In the genomic region with DNA sequence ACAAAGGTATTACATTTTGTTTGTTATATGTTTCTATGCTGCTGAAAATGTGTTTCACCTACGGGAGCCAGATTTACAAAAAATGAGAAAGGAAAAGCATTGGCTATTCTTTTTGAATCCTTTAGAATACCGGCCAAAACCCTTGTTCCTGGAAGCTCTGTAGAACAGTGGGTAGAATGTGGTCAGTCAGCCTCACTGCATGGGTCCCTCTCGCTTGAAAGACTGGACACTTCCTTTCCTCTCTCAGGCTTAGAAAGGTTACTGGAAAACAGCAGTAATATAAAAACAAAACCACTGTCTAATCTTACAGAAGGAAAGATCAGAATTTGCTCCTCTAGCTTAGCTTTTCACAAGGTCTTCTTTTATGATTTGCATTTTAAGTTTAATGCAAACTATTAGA, we compare ENCODE assay signal across 22 cellular contexts. TPM values are rescaled to one million over a fixed set of nuclear protein-coding genes. Genes with fewer than 3 reads are reported as not detected.
A peak's percentile ranks its signal among the peaks of the same experiment; 100 is the strongest.
DNase-seq lines count a peak whose midpoint lies in the region; ATAC-seq and TF ChIP-seq lines count a peak whose summit lies in the region.
"Had no signal": no experiment of that assay in that cellular context is flagged by ENCODE, and none has a peak within 500 bp of the region (broad histone marks: within the 10 kb centered on the region; RNA-seq: fewer than 3 reads in every experiment).

No MANE protein-coding gene starts in this region.

- H2BK12ac ChIP-seq in H9 (ENCODE audit: insufficient read length, low read depth, low read length) = no peak overlapping the region

- no peak overlapping the region for H2AK5ac ChIP-seq in H9 (ENCODE audit: insufficient read length, low read length)

- H3K4me1 ChIP-seq in H9 (ENCODE audit: insufficient read depth, low read length) = no peaks in the 10 kb centered on the region; the same call in 1 of the 2 replicates
- H3K4me1 ChIP-seq: Peyer's patch, psoas muscle, tibial nerve had no signal

- H3K27ac ChIP-seq in H9 (ENCODE audit: insufficient read length, low read depth, low read length) = no peak overlapping the region
- H3K27ac ChIP-seq: Peyer's patch, psoas muscle, tibial nerve had no signal

- peaks cover 58% of the 10 kb centered on the region for H3K4me1 Mint-ChIP-seq in activated naive CD4-positive, alpha-beta T cell treated with anti-CD3 and anti-CD28 coated beads, Interleukin-2, amount 50 U/mL, for 24 hours
- peaks cover 13 to 16% of the 10 kb centered on the region in 2 experiments for H3K4me1 Mint-ChIP-seq in H9
- peaks cover 35 to 52% of the 10 kb centered on the region in 2 donors for H3K4me1 Mint-ChIP-seq in effector memory CD8-positive, alpha-beta T cell (ENCODE audit: low read depth in 2 of 2)
- peaks cover 56% of the 10 kb centered on the region for H3K4me1 Mint-ChIP-seq in stimulated activated effector memory CD8-positive, alpha-beta T cell treated with anti-CD3 and anti-CD28 coated beads, Interleukin-12 subunit alpha, Interleukin-12 subunit beta, amount 100 ng/mL, for 72 hours
- peaks cover 56% of the 10 kb centered on the region for H3K4me1 Mint-ChIP-seq in activated T-helper 1 cell treated with anti-CD3 and anti-CD28 coated beads, Interleukin-12 subunit alpha, Interleukin-12 subunit beta, Interleukin-2, Interleukin-4 antibody, amounts not matched to agents 30 ng/mL and 10 ng/mL and 1 ng/mL, durations not matched to agents 14 hours and 24 hours and 36 hours (ENCODE audit: low read depth)

- H3K23ac ChIP-seq in H9 (ENCODE audit: insufficient read length, low read depth, low read length) = no peak overlapping the region

- no peaks in the 10 kb centered on the region for H3K23me2 ChIP-seq in H9 (ENCODE audit: insufficient read length, low read depth, low read length, poor library complexity, severe bottlenecking)

- H3K4ac ChIP-seq in H9 (ENCODE audit: low read depth, low read length) = no peak overlapping the region

- no peak for DNase-seq in activated naive CD4-positive, alpha-beta T cell treated with Interleukin-2 at 50 U/mL for 16 hours
- no peak for DNase-seq in H9
- no peak for DNase-seq in effector memory CD8-positive, alpha-beta T cell
- DNase-seq in stimulated activated effector memory CD8-positive, alpha-beta T cell treated with anti-CD3 and anti-CD28 coated beads, Interleukin-12 subunit alpha, Interleukin-12 subunit beta, amount 100 ng/mL, for 72 hours (ENCODE audit: low spot score in 2 of 2) = no peak
- no peak for DNase-seq in NCI-H2196 treated with DMSO at 0.1 percent for 48 hours (lab: John Stamatoyannopoulos, UW; ENCODE audit: unreplicated experiment)
- no peak for DNase-seq in activated T-helper 1 cell treated with anti-CD3 and anti-CD28 coated beads, Interleukin-12 subunit alpha, Interleukin-12 subunit beta, Interleukin-2, Interleukin-4 antibody, amounts not matched to agents 30 ng/mL and 10 ng/mL and 1 ng/mL, durations not matched to agents 14 hours and 24 hours and 36 hours (ENCODE audit: low spot score)
- DNase-seq: activated CD4-positive, alpha-beta T cell treated with anti-CD3 and anti-CD28 coated beads for 1 hour; DMS79; foreskin melanocyte; GDM1; IMR-90; NCI-H146; NCI-H446; NCI-H748 treated with DMSO at 0.1 percent for 48 hours; Peyer's patch; psoas muscle; SHP77 treated with DMSO at 0.1 percent for 48 hours; stimulated activated CD4-positive, alpha-beta T cell treated with anti-CD3 and anti-CD28 coated beads, Interleukin-12 subunit alpha, Interleukin-12 subunit beta, amount 100 ng/mL, for 4 hours; stimulated activated CD4-positive, alpha-beta T cell treated with anti-CD3 and anti-CD28 coated beads, Interleukin-4, amount 100 ng/mL, for 1 hour had no signal

- H4K5ac ChIP-seq in H9 (ENCODE audit: insufficient read length, low read depth, low read length) = no peak overlapping the region

- H3K4me2 ChIP-seq in H9 (ENCODE audit: insufficient read depth, insufficient read length, low read length) = no peak overlapping the region

- no peak for ATAC-seq in effector memory CD8-positive, alpha-beta T cell (replicated peaks)
- no peak for ATAC-seq in stimulated activated effector memory CD8-positive, alpha-beta T cell treated with anti-CD3 and anti-CD28 coated beads, Interleukin-12 subunit alpha, Interleukin-12 subunit beta, amount 100 ng/mL, for 72 hours
- ATAC-seq: psoas muscle, sciatic nerve had no signal

- no peak overlapping the region for H2AFZ ChIP-seq in H9 (ENCODE audit: low read length)

- H2BK5ac ChIP-seq in H9 (ENCODE audit: insufficient read length, low read length) = no peak overlapping the region

- no peak overlapping the region for H4K8ac ChIP-seq in H9 (replicated peaks; ENCODE audit: insufficient read length, low read depth, low read length)

- no peak overlapping the region for H3K14ac ChIP-seq in H9 (ENCODE audit: insufficient read depth, low read length)

- H3K79me1 ChIP-seq in H9 (ENCODE audit: insufficient read depth, low read depth, low read length, poor library complexity, severe bottlenecking) = no peaks in the 10 kb centered on the region

- H4K20me1 ChIP-seq in H9 (ENCODE audit: control insufficient read depth, insufficient read depth, insufficient read length) = no peaks in the 10 kb centered on the region

- H3K18ac ChIP-seq in H9 (ENCODE audit: insufficient read length, low read depth, low read length) = no peak overlapping the region

- no peaks in the 10 kb centered on the region for H3K27me3 Mint-ChIP-seq in activated naive CD4-positive, alpha-beta T cell treated with anti-CD3 and anti-CD28 coated beads, Interleukin-2, amount 50 U/mL, for 24 hours
- no peaks in the 10 kb centered on the region for H3K27me3 Mint-ChIP-seq in H9 (ENCODE audit: low read depth)
- no peaks in the 10 kb centered on the region for H3K27me3 Mint-ChIP-seq in effector memory CD8-positive, alpha-beta T cell
- H3K27me3 Mint-ChIP-seq in activated T-helper 1 cell treated with anti-CD3 and anti-CD28 coated beads, Interleukin-12 subunit alpha, Interleukin-12 subunit beta, Interleukin-2, Interleukin-4 antibody, amounts not matched to agents 30 ng/mL and 10 ng/mL and 1 ng/mL, durations not matched to agents 14 hours and 24 hours and 36 hours (ENCODE audit: insufficient read depth) = no peaks in the 10 kb centered on the region

- H3K79me2 ChIP-seq in H9 (ENCODE audit: insufficient read depth, low read length) = no peaks in the 10 kb centered on the region

- H2BK20ac ChIP-seq in H9 (ENCODE audit: low read depth, low read length, poor library complexity, severe bottlenecking) = no peak overlapping the region

- no peak for TF ChIP-seq CTCF in H9 (conservative IDR thresholded peaks at IDR 0.05)

- peaks cover 33% of the 10 kb centered on the region for H3K36me3 Mint-ChIP-seq in activated naive CD4-positive, alpha-beta T cell treated with anti-CD3 and anti-CD28 coated beads, Interleukin-2, amount 50 U/mL, for 24 hours
- H3K36me3 Mint-ChIP-seq in H9 (ENCODE audit: insufficient read depth in 1 of 3, low read depth in 3 of 3) = 0 out of 7 replicates have a peak, but pooled peaks cover 0 to 3% (median 0%) of the 10 kb centered on the region in 3 experiments
- peaks cover 65% of the 10 kb centered on the region for H3K36me3 Mint-ChIP-seq in effector memory CD8-positive, alpha-beta T cell (ENCODE audit: insufficient read depth)
- H3K36me3 Mint-ChIP-seq in stimulated activated effector memory CD8-positive, alpha-beta T cell treated with anti-CD3 and anti-CD28 coated beads, Interleukin-12 subunit alpha, Interleukin-12 subunit beta, amount 100 ng/mL, for 72 hours = peaks cover 97% of the 10 kb centered on the region
- H3K36me3 Mint-ChIP-seq in activated T-helper 1 cell treated with anti-CD3 and anti-CD28 coated beads, Interleukin-12 subunit alpha, Interleukin-12 subunit beta, Interleukin-2, Interleukin-4 antibody, amounts not matched to agents 30 ng/mL and 10 ng/mL and 1 ng/mL, durations not matched to agents 14 hours and 24 hours and 36 hours (ENCODE audit: low read depth) = peaks cover 66% of the 10 kb centered on the region

- no peak overlapping the region for H4K91ac ChIP-seq in H9 (ENCODE audit: insufficient read length, low read depth, low read length)

- H3K4me3 Mint-ChIP-seq in activated naive CD4-positive, alpha-beta T cell treated with anti-CD3 and anti-CD28 coated beads, Interleukin-2, amount 50 U/mL, for 24 hours = no peak overlapping the region
- no peak overlapping the region for H3K4me3 Mint-ChIP-seq in H9
- no peak overlapping the region for H3K4me3 Mint-ChIP-seq in effector memory CD8-positive, alpha-beta T cell
- H3K4me3 Mint-ChIP-seq in stimulated activated effector memory CD8-positive, alpha-beta T cell treated with anti-CD3 and anti-CD28 coated beads, Interleukin-12 subunit alpha, Interleukin-12 subunit beta, amount 100 ng/mL, for 72 hours = no peak overlapping the region
- no peak overlapping the region for H3K4me3 Mint-ChIP-seq in activated T-helper 1 cell treated with anti-CD3 and anti-CD28 coated beads, Interleukin-12 subunit alpha, Interleukin-12 subunit beta, Interleukin-2, Interleukin-4 antibody, amounts not matched to agents 30 ng/mL and 10 ng/mL and 1 ng/mL, durations not matched to agents 14 hours and 24 hours and 36 hours

- no peaks in the 10 kb centered on the region for H3K9me3 ChIP-seq in H9 (ENCODE audit: control insufficient read depth, low read depth, low read length)
- H3K9me3 ChIP-seq: Peyer's patch, psoas muscle, tibial nerve had no signal

- H2BK120ac ChIP-seq in H9 (ENCODE audit: low read depth, low read length, poor library complexity, severe bottlenecking) = no peak overlapping the region

- no peak overlapping the region for H3K56ac ChIP-seq in H9 (ENCODE audit: insufficient read length, low read depth, low read length)

- H3T11ph ChIP-seq in H9 (ENCODE audit: low read length) = no peak overlapping the region

- intact Hi-C loops in activated T-helper 1 cell treated with anti-CD3 and anti-CD28 coated beads, Interleukin-12 subunit alpha, Interleukin-12 subunit beta, Interleukin-2, Interleukin-4 antibody, amounts not matched to agents 30 ng/mL and 10 ng/mL and 1 ng/mL, durations not matched to agents 14 hours and 24 hours and 36 hours (cut with micrococcal nuclease) = no loop called here

- peak overlapping the region; percentile 70 for H3K27ac Mint-ChIP-seq in activated naive CD4-positive, alpha-beta T cell treated with anti-CD3 and anti-CD28 coated beads, Interleukin-2, amount 50 U/mL, for 24 hours
- peak overlapping the region in 2 of 3 experiments; percentile 9 to 52; a peak in 2 of 7 replicates for H3K27ac Mint-ChIP-seq in H9
- H3K27ac Mint-ChIP-seq in effector memory CD8-positive, alpha-beta T cell = peak overlapping the region; percentile 3 to 84
- peak overlapping the region; percentile 41 for H3K27ac Mint-ChIP-seq in stimulated activated effector memory CD8-positive, alpha-beta T cell treated with anti-CD3 and anti-CD28 coated beads, Interleukin-12 subunit alpha, Interleukin-12 subunit beta, amount 100 ng/mL, for 72 hours
- no peak overlapping the region for H3K27ac Mint-ChIP-seq in activated T-helper 1 cell treated with anti-CD3 and anti-CD28 coated beads, Interleukin-12 subunit alpha, Interleukin-12 subunit beta, Interleukin-2, Interleukin-4 antibody, amounts not matched to agents 30 ng/mL and 10 ng/mL and 1 ng/mL, durations not matched to agents 14 hours and 24 hours and 36 hours

- no peak overlapping the region for H2BK15ac ChIP-seq in H9 (ENCODE audit: low read depth, low read length)

- no peaks in the 10 kb centered on the region for H3K27me3 ChIP-seq in H9 (ENCODE audit: insufficient read depth, low read length)
- H3K27me3 ChIP-seq: Peyer's patch, tibial nerve had no signal

- no peak overlapping the region for H3K9ac ChIP-seq in H9 (ENCODE audit: extremely low read depth, insufficient read length, low read length)

- WGBS in H9 (ENCODE audit: extremely low coverage, insufficient read length, low lambda C conversion rate) = no CpG with 5 or more reads among the region's 3 CpGs

- H3K9me3 Mint-ChIP-seq in activated naive CD4-positive, alpha-beta T cell treated with anti-CD3 and anti-CD28 coated beads, Interleukin-2, amount 50 U/mL, for 24 hours = no peaks in the 10 kb centered on the region
- no peaks in the 10 kb centered on the region for H3K9me3 Mint-ChIP-seq in H9
- no peaks in the 10 kb centered on the region for H3K9me3 Mint-ChIP-seq in effector memory CD8-positive, alpha-beta T cell
- no peaks in the 10 kb centered on the region for H3K9me3 Mint-ChIP-seq in stimulated activated effector memory CD8-positive, alpha-beta T cell treated with anti-CD3 and anti-CD28 coated beads, Interleukin-12 subunit alpha, Interleukin-12 subunit beta, amount 100 ng/mL, for 72 hours
- no peaks in the 10 kb centered on the region for H3K9me3 Mint-ChIP-seq in activated T-helper 1 cell treated with anti-CD3 and anti-CD28 coated beads, Interleukin-12 subunit alpha, Interleukin-12 subunit beta, Interleukin-2, Interleukin-4 antibody, amounts not matched to agents 30 ng/mL and 10 ng/mL and 1 ng/mL, durations not matched to agents 14 hours and 24 hours and 36 hours

RNA-seq across cellular contexts. Expression of gene OSTF1, which starts 45.1 kb away (rescaled TPM):
- 16.1 and 16.4 TPM in 2 replicates for total RNA-seq in H9 (2021)
- total RNA-seq in activated T-helper 1 cell treated with anti-CD3 and anti-CD28 coated beads, Interleukin-12 subunit alpha, Interleukin-12 subunit beta, Interleukin-2, Interleukin-4 antibody, amounts not matched to agents 30 ng/mL and 10 ng/mL and 1 ng/mL, durations not matched to agents 14 hours and 24 hours and 36 hours = 49.5 and 53.6 TPM in 2 replicates

RNA-seq across cellular contexts. Expression of gene NMRK1, which starts 45.4 kb away (rescaled TPM):
- 2.7 and 3.0 TPM in 2 replicates for total RNA-seq in H9 (2021)
- total RNA-seq in activated T-helper 1 cell treated with anti-CD3 and anti-CD28 coated beads, Interleukin-12 subunit alpha, Interleukin-12 subunit beta, Interleukin-2, Interleukin-4 antibody, amounts not matched to agents 30 ng/mL and 10 ng/mL and 1 ng/mL, durations not matched to agents 14 hours and 24 hours and 36 hours = 7.1 and 9.2 TPM in 2 replicates
